ENCODE assay signal across 8 cellular contexts in genomic region chr3:197003461-197004385, GRCh38. TPM values are rescaled to one million over a fixed set of nuclear protein-coding genes. Genes with fewer than 3 reads are reported as not detected.
A peak's percentile ranks its signal among the peaks of the same experiment; 100 is the strongest.
DNase-seq lines count a peak whose midpoint lies in the region; ATAC-seq and TF ChIP-seq lines count a peak whose summit lies in the region.

No MANE protein-coding gene starts in this region.

- intact Hi-C loops in right lobe of liver (cut with DNase I) = loop anchor here (5.0 to 10.0 kb wide), 2 partner anchors 181 to 184 kb away; no protein-coding TSS in a partner anchor

- peaks cover 14% of the 10 kb centered on the region for H3K4me1 Mint-ChIP-seq in brain

- ATAC-seq in HG02759 (IDR thresholded peaks at IDR 0.05; ENCODE audit: unreplicated experiment) = peak; percentile 2
- peak in 1 of 4 donors; percentile 4 for ATAC-seq in right lobe of liver

- H3K9me3 ChIP-seq in NT2/D1 (ENCODE audit: insufficient read depth, low read length) (no peaks in the 10 kb centered on the region), right lobe of liver (no peaks in the 10 kb centered on the region)

- in situ Hi-C loops in G401 (cut with HindIII; ENCODE audit: low sequenced_read_pairs) = no loop called here

- no peak for TF ChIP-seq POLR2A in right lobe of liver (IDR thresholded peaks at IDR 0.05)

- peaks cover 44% of the 10 kb centered on the region for H3K36me3 ChIP-seq in NT2/D1 (ENCODE audit: insufficient read depth, insufficient read length, low read length)
- H3K36me3 ChIP-seq in right lobe of liver = no peaks in the 10 kb centered on the region

- TF ChIP-seq CTCF in brain (conservative IDR thresholded peaks at IDR 0.05) (no peak), right lobe of liver (IDR thresholded peaks at IDR 0.05) (no peak)

- H3K27ac Mint-ChIP-seq in brain = peak overlapping the region in 4 of 5 experiments; percentile 82 to 92 (median 88)

- peak overlapping the region; percentile 83 to 87 (median 84) for H3K4me3 Mint-ChIP-seq in brain

- H3K27me3 ChIP-seq in NT2/D1 (ENCODE audit: insufficient read depth, insufficient read length) (peaks cover 5% of the 10 kb centered on the region), right lobe of liver (no peaks in the 10 kb centered on the region)

- peaks cover 13% of the 10 kb centered on the region for H3K36me3 Mint-ChIP-seq in brain

- WGBS in right lobe of liver (ENCODE audit: insufficient coverage, low coverage, low lambda C conversion rate, missing lambda C conversion rate) = 100% methylated on average over 2 of the region's 61 CpGs

- H3K27ac ChIP-seq in right lobe of liver = peak overlapping the region in 1 of 3 donors; percentile 18
- peak overlapping the region; percentile 36 for H3K27ac ChIP-seq in temporal lobe (ENCODE audit: low read depth, low read length)

- H3K27me3 Mint-ChIP-seq in brain = peaks cover 2% of the 10 kb centered on the region

- peaks cover 18% of the 10 kb centered on the region for H3K4me1 ChIP-seq in NT2/D1 (ENCODE audit: insufficient read depth, insufficient read length)
- no peaks in the 10 kb centered on the region for H3K4me1 ChIP-seq in right lobe of liver

- H3K4me3 ChIP-seq in NT2/D1 (ENCODE audit: insufficient read length, low read depth) = peak overlapping the region; percentile 39
- H3K4me3 ChIP-seq in right lobe of liver = peak overlapping the region; percentile 37 to 56 (median 50)

- DNase-seq in G401 (ENCODE audit: low spot score) = peak; percentile 51
- no peak for DNase-seq in NT2/D1 (ENCODE audit: low read depth, low spot score)
- DNase-seq in right lobe of liver = peak in 2 of 3 donors; percentile 27 to 67
- DNase-seq in HPDE6-E6E7 (ENCODE audit: extremely low spot score) = no peak
- no peak for DNase-seq in cerebellar cortex (ENCODE audit: low spot score)

- H3K9me3 Mint-ChIP-seq in brain = peaks cover 0 to 12% (median 0%) of the 10 kb centered on the region in 5 experiments

- H3K9ac ChIP-seq in NT2/D1 (ENCODE audit: insufficient read length, low read depth) = peak overlapping the region; percentile 84

RNA-seq across cellular contexts. Expression of gene MELTF, which starts 25.9 kb away (rescaled TPM):
- 19.3 and 19.7 TPM in 2 replicates for total RNA-seq in G401 (2014; rRNA removed; shearing (Covaris generic))
- polyA plus RNA-seq in brain (ENCODE audit: insufficient read depth, low read depth, low replicate concordance) = 9.3 TPM
- total RNA-seq in right lobe of liver = 1 to 10 TPM in 4 of 6 experiments, under 1 TPM in 2; 0.42 to 5.3 (median 2.0) TPM
- 4.4 TPM for total RNA-seq in temporal lobe

RNA-seq across cellular contexts. Expression of gene PIGZ, which starts 35.1 kb away (rescaled TPM):
- not detected in 2 replicates for total RNA-seq in G401 (2014; rRNA removed; shearing (Covaris generic))
- polyA plus RNA-seq in brain (ENCODE audit: insufficient read depth, low read depth, low replicate concordance) = 6.5 TPM
- total RNA-seq in right lobe of liver = 1 to 10 TPM; 1.2 to 2.8 (median 2.4) TPM
- total RNA-seq in temporal lobe = 3.4 TPM

Comparison
In these comparisons a context has a peak if more than half of its experiments do, and no peak if none do; other contexts are left out.
1. DNase-seq: peak in G401 (single experiment) and right lobe of liver (2 of 3); none in NT2/D1 (single experiment), HPDE6-E6E7 (single experiment) and cerebellar cortex (single experiment).